In the genomic region with DNA sequence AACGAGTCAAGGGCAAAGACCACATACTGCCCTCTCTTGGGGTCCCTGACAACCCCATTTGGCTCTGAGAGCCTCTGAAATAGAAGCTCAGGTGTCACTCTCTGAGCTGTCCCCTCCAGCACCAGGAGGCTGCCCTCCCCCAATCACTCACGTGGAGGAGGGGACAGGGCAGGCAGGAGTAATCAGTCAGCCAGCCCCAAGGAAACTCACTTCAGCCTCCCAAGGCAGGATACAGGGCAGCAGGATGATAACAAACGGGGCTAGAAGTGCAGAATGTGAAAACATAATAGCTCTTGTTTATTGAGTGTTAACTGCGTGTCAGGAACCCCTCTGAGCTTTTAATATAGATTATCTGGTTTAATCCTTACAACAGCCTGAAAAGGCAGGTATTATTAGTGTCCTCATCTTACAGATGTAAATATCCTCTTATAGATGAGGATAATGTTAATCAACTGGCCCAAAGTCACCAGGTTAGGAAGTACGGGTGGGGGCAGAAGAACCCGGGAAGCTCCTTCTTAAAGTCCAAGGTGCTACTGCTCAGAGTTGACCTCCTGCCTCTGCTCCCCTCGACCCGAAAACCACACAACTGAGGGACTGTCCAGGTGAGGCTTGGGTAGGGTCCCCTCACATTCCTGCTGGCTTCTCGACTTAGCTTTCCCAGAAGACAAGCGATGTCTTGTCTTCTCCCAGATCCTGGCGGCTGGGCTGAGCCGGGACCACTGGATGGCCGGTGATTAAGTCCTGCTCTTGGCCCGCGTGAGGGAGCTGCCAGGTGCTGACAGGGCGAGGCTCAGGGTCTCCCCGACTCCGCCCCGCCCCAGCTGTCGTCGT, we compare ENCODE assay signal across 12 cellular contexts. TPM values are rescaled to one million over a fixed set of nuclear protein-coding genes. Genes with fewer than 3 reads are reported as not detected.
DNase-seq lines count a peak whose midpoint lies in the region; ATAC-seq and TF ChIP-seq lines count a peak whose summit lies in the region.
"Had no signal": no experiment of that assay in that cellular context is flagged by ENCODE, and none has a peak within 500 bp of the region (broad histone marks: within the 10 kb centered on the region; RNA-seq: fewer than 3 reads in every experiment).

No MANE protein-coding gene starts in this region.

- H2BK120ac ChIP-seq in trophoblast cell (ENCODE audit: insufficient read depth, low read length, poor library complexity): no peak overlapping the region

- WGBS in trophoblast cell (ENCODE audit: extremely low coverage, insufficient coverage, insufficient read length): no CpG with 5 or more reads among the region's 21 CpGs

- TF ChIP-seq CTCF in OCI-LY7 (conservative IDR thresholded peaks at IDR 0.05; ENCODE audit: low read length) (no peak), vagina (IDR thresholded peaks at IDR 0.05) (no peak)

- H3K27me3 Mint-ChIP-seq in effector memory CD8-positive, alpha-beta T cell: peaks cover 63 to 88% of the 10 kb centered on the region in 2 donors

- no peak overlapping the region for H4K12ac ChIP-seq in trophoblast cell (ENCODE audit: low read depth, low read length)

- no peak overlapping the region for H2BK5ac ChIP-seq in trophoblast cell (ENCODE audit: low read depth, low read length, poor library complexity)

- peaks cover 0 to 1% of the 10 kb centered on the region in 2 donors for H3K9me3 Mint-ChIP-seq in effector memory CD8-positive, alpha-beta T cell

- H3K4me2 ChIP-seq in OCI-LY7 (ENCODE audit: low read length) (peak overlapping the region; percentile 75; the same call in 1 of the 2 replicates), trophoblast cell (ENCODE audit: low read length) (peak overlapping the region; percentile 80)

- ATAC-seq in effector memory CD8-positive, alpha-beta T cell (replicated peaks): no peak
- no peak for ATAC-seq in HG02970 (IDR thresholded peaks at IDR 0.05; ENCODE audit: low FRiP score, unreplicated experiment)

- H3K18ac ChIP-seq in trophoblast cell (ENCODE audit: low read length): no peak overlapping the region

- CTCF ChIA-PET in OCI-LY7 (lab: Charles Lee; ENCODE audit: unreplicated experiment): interaction anchor here (0.6 kb wide), 1 partner anchor 150 kb away, joined by 3 read pairs; no protein-coding TSS in a partner anchor

- H3K27me3 ChIP-seq in trophoblast cell (ENCODE audit: insufficient read depth, low read length) (peaks cover 29% of the 10 kb centered on the region), vagina (peaks cover 13% of the 10 kb centered on the region)

- no peak overlapping the region for H3K23ac ChIP-seq in trophoblast cell (ENCODE audit: low read length)

- POLR2A ChIA-PET in OCI-LY7 (lab: Charles Lee): interaction anchor here (1.0 kb wide), 1 partner anchor 28 kb away, joined by 3 read pairs; no protein-coding TSS in a partner anchor

- DNase-seq in NCI-H2227 (lab: John Stamatoyannopoulos, UW; ENCODE audit: unreplicated experiment) (peak; percentile 27), NCI-H2227 treated with DMSO at 0.1 percent for 48 hours (lab: John Stamatoyannopoulos, UW) (no peak), OCI-LY7 (ENCODE audit: low spot score) (no peak), trophoblast cell (no peak), vagina (ENCODE audit: extremely low spot score in 2 of 2) (no peak), dermis blood vessel endothelial cell (no peak)
- DNase-seq in effector memory CD8-positive, alpha-beta T cell: no peak
- DNase-seq: central memory CD4-positive, alpha-beta T cell; NCI-H1436 had no signal

- no peak overlapping the region for H3K9ac ChIP-seq in trophoblast cell (ENCODE audit: low read length)

- H3K14ac ChIP-seq in trophoblast cell (ENCODE audit: low read length): no peak overlapping the region

- peaks cover 20 to 24% of the 10 kb centered on the region in 2 donors for H3K4me1 Mint-ChIP-seq in effector memory CD8-positive, alpha-beta T cell (ENCODE audit: low read depth in 2 of 2)

- H2AFZ ChIP-seq in OCI-LY7 (ENCODE audit: low read length) (no peak overlapping the region), trophoblast cell (ENCODE audit: insufficient read depth, low read length, poor library complexity) (no peak overlapping the region)

- H3K4me3 ChIP-seq in OCI-LY7 (ENCODE audit: low read depth, low read length, poor library complexity, severe bottlenecking) (no peak overlapping the region), trophoblast cell (ENCODE audit: low read depth, low read length) (no peak overlapping the region), vagina (no peak overlapping the region)

- no peaks in the 10 kb centered on the region for H3K79me1 ChIP-seq in trophoblast cell (ENCODE audit: low read length)

- H3K79me2 ChIP-seq in OCI-LY7 (ENCODE audit: insufficient read depth, low read depth, low read length): no peaks in the 10 kb centered on the region
- H3K79me2 ChIP-seq in trophoblast cell (ENCODE audit: control insufficient read depth, insufficient read depth, low read length, poor library complexity): no peaks in the 10 kb centered on the region

- H3K9me2 ChIP-seq in OCI-LY7 (ENCODE audit: insufficient read depth, low read length): no peaks in the 10 kb centered on the region

- no peak for TF ChIP-seq POLR2A in vagina (IDR thresholded peaks at IDR 0.05)

- BruUV-seq in OCI-LY7 (replicated peaks; lab: Mats Ljungman, UMichigan): no TSS peak

- H4K91ac ChIP-seq in trophoblast cell (ENCODE audit: low read depth, low read length): no peak overlapping the region

- H3K36me3 ChIP-seq in OCI-LY7 (ENCODE audit: insufficient read depth, low read length) (no peaks in the 10 kb centered on the region), trophoblast cell (ENCODE audit: control insufficient read depth in 1 of 2, insufficient read depth in 2 of 2, low read length in 2 of 2) (peaks cover 3 to 5% of the 10 kb centered on the region in 2 experiments), vagina (no peaks in the 10 kb centered on the region)

- no peak overlapping the region for H2AK5ac ChIP-seq in trophoblast cell (ENCODE audit: low read length)

- H3K4me3 Mint-ChIP-seq in effector memory CD8-positive, alpha-beta T cell: peak overlapping the region; percentile 48 to 60

- no peak overlapping the region for H2BK12ac ChIP-seq in trophoblast cell (ENCODE audit: low read length)

- H3K27ac Mint-ChIP-seq in effector memory CD8-positive, alpha-beta T cell: no peak overlapping the region

- no peak overlapping the region for H3K4ac ChIP-seq in trophoblast cell (ENCODE audit: low read depth, low read length)

- H3K36me3 Mint-ChIP-seq in effector memory CD8-positive, alpha-beta T cell (ENCODE audit: insufficient read depth): peaks cover 20% of the 10 kb centered on the region

- H3K4me1 ChIP-seq in OCI-LY7 (ENCODE audit: insufficient read depth, low read length, poor library complexity, severe bottlenecking) (no peaks in the 10 kb centered on the region), trophoblast cell (ENCODE audit: control insufficient read depth in 1 of 2, insufficient read depth in 2 of 2, low read length in 2 of 2) (peaks cover 26 to 28% of the 10 kb centered on the region in 2 experiments), vagina (peaks cover 38% of the 10 kb centered on the region)

- no peak overlapping the region for H4K8ac ChIP-seq in trophoblast cell (ENCODE audit: low read depth, low read length)

- H3K27ac ChIP-seq in OCI-LY7 (ENCODE audit: low read depth, low read length, poor library complexity, severe bottlenecking): no peak overlapping the region
- H3K27ac ChIP-seq in trophoblast cell (ENCODE audit: low read depth, low read length): no peak overlapping the region
- H3K27ac ChIP-seq in vagina: no peak overlapping the region

- no peaks in the 10 kb centered on the region for H4K20me1 ChIP-seq in OCI-LY7 (ENCODE audit: insufficient read depth, low read length)

- intact Hi-C loops in OCI-LY7 (cut with micrococcal nuclease; ENCODE audit: unreplicated experiment): loop anchor here (1.0 kb wide), 2 partner anchors 140 to 149 kb away; no protein-coding TSS in a partner anchor
- intact Hi-C loops in vagina (cut with DNase I): loop anchor here (5.0 to 10.0 kb wide), 2 partner anchors 143 to 226 kb away; a partner anchor contains a TSS

- H3K9me3 ChIP-seq in OCI-LY7 (ENCODE audit: low read length) (no peaks in the 10 kb centered on the region), trophoblast cell (ENCODE audit: insufficient read depth, low read depth, low read length) (peaks cover 4% of the 10 kb centered on the region), vagina (no peaks in the 10 kb centered on the region)

RNA-seq across cellular contexts. Expression of a gene that starts 2.7 kb away (rescaled TPM):
- total RNA-seq in OCI-LY7 (2014; rRNA removed; shearing (Covaris generic)): 0.09 TPM in 1 of 2 replicates, not detected in the other
- total RNA-seq in OCI-LY7 (2022) (0.24 TPM in 1 of 2 replicates, not detected in the other), vagina (not detected), dermis blood vessel endothelial cell (0.09 and 0.17 TPM in 2 replicates)
- 0.40 and 0.57 TPM in 2 replicates for polyA plus RNA-seq in trophoblast cell (2013)
- total RNA-seq: activated CD8-positive, alpha-beta memory T cell treated with anti-CD3 and anti-CD28 coated beads for 36 hours; renal cortical epithelial cell had no signal

RNA-seq across cellular contexts. Expression of a gene that starts 7.4 kb away (rescaled TPM):
- 4.1 and 5.1 TPM in 2 replicates for total RNA-seq in OCI-LY7 (2014; rRNA removed; shearing (Covaris generic))
- total RNA-seq in OCI-LY7 (2022): 5.4 and 6.2 TPM in 2 replicates
- 2,817 and 2,859 TPM in 2 replicates for polyA plus RNA-seq in trophoblast cell (2013)
- total RNA-seq in vagina: 142 TPM
- 46.1 and 59.6 TPM in 2 replicates for total RNA-seq in dermis blood vessel endothelial cell

RNA-seq across cellular contexts. Expression of a gene that starts 41.6 kb away (rescaled TPM):
- total RNA-seq in OCI-LY7 (2014; rRNA removed; shearing (Covaris generic)): 110 and 134 TPM in 2 replicates
- total RNA-seq in OCI-LY7 (2022) (141 and 163 TPM in 2 replicates), vagina (78.8 TPM), dermis blood vessel endothelial cell (79.8 and 86.2 TPM in 2 replicates)
- polyA plus RNA-seq in trophoblast cell (2013): 79.6 and 80.8 TPM in 2 replicates
